ENCODE assay signal across 6 cellular contexts in genomic region chr2:29284671-29285070, GRCh38.
"Had no signal": no experiment of that assay in that cellular context is flagged by ENCODE, and none has a peak within 500 bp of the region (broad histone marks: within the 10 kb centered on the region; RNA-seq: fewer than 3 reads in every experiment).

No MANE protein-coding gene starts in this region.

- FAIRE-seq: HepG2, HTR-8/SVneo, K562 had no signal

- DNase-seq: IMR-90, KBM-7, KG1 had no signal
